ENCODE assay signal across 1 cellular context in the genomic region with DNA sequence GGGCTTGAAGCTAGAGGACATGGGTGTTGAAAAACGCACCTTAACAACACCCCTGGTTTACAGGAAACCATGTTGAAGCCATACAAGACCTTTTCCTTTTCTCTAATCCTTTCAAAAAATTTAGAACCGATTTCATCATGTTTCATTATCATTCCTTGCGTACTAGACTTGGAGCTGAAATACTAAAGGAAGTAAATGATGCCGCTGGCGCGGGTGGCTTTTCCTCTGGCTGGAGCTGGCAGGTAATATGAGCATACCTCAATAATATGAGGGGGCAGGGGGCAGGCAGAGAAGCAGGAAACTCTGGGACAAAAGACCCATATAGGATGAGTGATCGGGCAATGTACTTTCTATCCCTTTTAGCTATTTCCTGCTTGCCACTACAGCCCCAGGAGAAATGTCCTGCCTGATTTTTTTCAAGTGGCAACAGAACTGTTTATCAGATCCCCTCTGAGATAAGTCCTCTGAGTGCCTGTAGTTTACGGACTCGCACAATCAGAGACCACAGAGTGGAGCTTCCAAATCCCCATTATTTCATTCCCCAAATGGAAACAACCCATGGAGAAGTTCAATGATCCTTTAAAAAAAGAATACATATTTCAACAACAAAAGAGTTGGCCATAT.
TF ChIP-seq lines count a peak whose summit lies in the region.

No MANE protein-coding gene starts in this region.

TF ChIP-seq in SK-N-SH, 30 proteins besides CTCF, POLR2A, EP300 and RAD21 (continued from another document):
- TF ChIP-seq ELF1 (IDR thresholded peaks at IDR 0.05) (no peak), SIN3A (IDR thresholded peaks at IDR 0.05; ENCODE audit: borderline replicate concordance, low read depth, low read length) (no peak), TCF12 (IDR thresholded peaks at IDR 0.05) (0 out of 2 replicates have a peak, but pooled peaks have one; percentile 16)
- TF ChIP-seq, protein P1, sequence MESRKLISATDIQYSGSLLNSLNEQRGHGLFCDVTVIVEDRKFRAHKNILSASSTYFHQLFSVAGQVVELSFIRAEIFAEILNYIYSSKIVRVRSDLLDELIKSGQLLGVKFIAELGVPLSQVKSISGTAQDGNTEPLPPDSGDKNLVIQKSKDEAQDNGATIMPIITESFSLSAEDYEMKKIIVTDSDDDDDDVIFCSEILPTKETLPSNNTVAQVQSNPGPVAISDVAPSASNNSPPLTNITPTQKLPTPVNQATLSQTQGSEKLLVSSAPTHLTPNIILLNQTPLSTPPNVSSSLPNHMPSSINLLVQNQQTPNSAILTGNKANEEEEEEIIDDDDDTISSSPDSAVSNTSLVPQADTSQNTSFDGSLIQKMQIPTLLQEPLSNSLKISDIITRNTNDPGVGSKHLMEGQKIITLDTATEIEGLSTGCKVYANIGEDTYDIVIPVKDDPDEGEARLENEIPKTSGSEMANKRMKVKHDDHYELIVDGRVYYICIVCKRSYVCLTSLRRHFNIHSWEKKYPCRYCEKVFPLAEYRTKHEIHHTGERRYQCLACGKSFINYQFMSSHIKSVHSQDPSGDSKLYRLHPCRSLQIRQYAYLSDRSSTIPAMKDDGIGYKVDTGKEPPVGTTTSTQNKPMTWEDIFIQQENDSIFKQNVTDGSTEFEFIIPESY (IDR thresholded peaks at IDR 0.05; ENCODE audit: borderline replicate concordance, low read depth) = no peak
